In the genomic region with DNA sequence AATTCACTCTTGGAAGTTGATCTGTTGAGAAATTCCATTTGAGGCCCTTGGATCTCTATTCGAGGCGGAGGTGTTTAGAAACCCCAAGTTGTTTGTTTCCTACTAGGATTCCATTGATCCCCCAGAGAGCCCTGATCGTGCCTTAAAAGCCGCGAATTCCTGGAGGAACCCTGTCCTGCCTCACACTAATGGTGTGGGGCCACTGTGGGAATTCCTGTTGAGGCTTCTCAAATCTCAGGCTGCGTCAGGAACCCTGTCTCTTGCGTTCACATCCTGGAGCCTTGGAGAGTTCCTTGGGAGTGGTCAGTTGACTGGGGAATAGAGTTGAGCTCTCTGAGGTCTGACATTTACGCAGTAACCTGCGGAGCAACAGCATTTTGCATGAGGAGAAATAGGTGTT, we compare ENCODE assay signal across 9 cellular contexts. TPM values are rescaled to one million over a fixed set of nuclear protein-coding genes. Genes with fewer than 3 reads are reported as not detected.
DNase-seq lines count a peak whose midpoint lies in the region; ATAC-seq, FAIRE-seq and TF ChIP-seq lines count a peak whose summit lies in the region.
"Had no signal": no experiment of that assay in that cellular context is flagged by ENCODE, and none has a peak within 500 bp of the region (broad histone marks: within the 10 kb centered on the region; RNA-seq: fewer than 3 reads in every experiment).

No MANE protein-coding gene starts in this region.

- H3K4me1 Mint-ChIP-seq in endodermal cell = peaks cover 32% of the 10 kb centered on the region
- peaks cover 17 to 26% (median 23%) of the 10 kb centered on the region in 3 donors for H3K4me1 Mint-ChIP-seq in naive B cell

- peak overlapping the region; percentile 97 for H3K4me2 ChIP-seq in A549
- H3K4me2 ChIP-seq in IMR-90 (ENCODE audit: low read depth, low read length) = peak overlapping the region; percentile 19; the same call in 1 of the 2 replicates

- no peak overlapping the region for H3K14ac ChIP-seq in IMR-90 (replicated peaks; ENCODE audit: low read depth, low read length)

- BruUV-seq in IMR-90 (replicated peaks; lab: Mats Ljungman, UMichigan) = no TSS peak

- H4K91ac ChIP-seq in IMR-90 (ENCODE audit: insufficient read depth, low read depth, low read length) = no peak overlapping the region

- H3K27ac ChIP-seq in A549 (no peak overlapping the region), IMR-90 (ENCODE audit: insufficient read depth, low read length) (no peak overlapping the region), endodermal cell (ENCODE audit: low read depth, low read length) (no peak overlapping the region)

- ATAC-seq in A549 (no peak), IMR-90 (ENCODE audit: low read depth) (no peak), naive B cell (ENCODE audit: low read depth in 2 of 2) (no peak), HG03095 (IDR thresholded peaks at IDR 0.05; ENCODE audit: unreplicated experiment) (no peak)

- H3K36me3 Mint-ChIP-seq in endodermal cell (ENCODE audit: low read depth) (no peaks in the 10 kb centered on the region), naive B cell (peaks cover 0 to 8% of the 10 kb centered on the region in 2 donors)

- no peak overlapping the region for H3K56ac ChIP-seq in IMR-90 (ENCODE audit: extremely low read depth, insufficient read depth, low read length)

- TF ChIP-seq CTCF in A549 (IDR thresholded peaks at IDR 0.05) (no peak), IMR-90 (conservative IDR thresholded peaks at IDR 0.05; ENCODE audit: low read depth, low read length) (no peak), endodermal cell (conservative IDR thresholded peaks at IDR 0.05) (no peak)

- TF ChIP-seq POLR2A in A549 (IDR thresholded peaks at IDR 0.05; ENCODE audit: low read length) (no peak), IMR-90 (IDR thresholded peaks at IDR 0.05; ENCODE audit: low read depth, low read length) (no peak)

- H2AK9ac ChIP-seq in IMR-90 (replicated peaks; ENCODE audit: low read depth, low read length, poor library complexity) = no peak overlapping the region

- peak overlapping the region; percentile 38 for H2AFZ ChIP-seq in IMR-90 (replicated peaks; ENCODE audit: low read length, poor library complexity)

- H2BK120ac ChIP-seq in IMR-90 (ENCODE audit: low read depth, low read length) = no peak overlapping the region

- H4K5ac ChIP-seq in IMR-90 (ENCODE audit: low read depth, low read length) = no peak overlapping the region

- H2AK5ac ChIP-seq in IMR-90 (ENCODE audit: low read depth, low read length) = no peak overlapping the region

- H3K9ac ChIP-seq in IMR-90 (ENCODE audit: low read depth, low read length) = no peak overlapping the region
- H3K9ac ChIP-seq in endodermal cell (ENCODE audit: extremely low read depth, low read length, poor library complexity, severe bottlenecking) = no peak overlapping the region

- H3K9me3 Mint-ChIP-seq in endodermal cell (no peaks in the 10 kb centered on the region), naive B cell (peaks cover 0 to 7% (median 0%) of the 10 kb centered on the region in 7 donors)

- H3K27me3 Mint-ChIP-seq in endodermal cell (ENCODE audit: insufficient read depth) = peaks cover 57% of the 10 kb centered on the region
- H3K27me3 Mint-ChIP-seq in naive B cell = peaks cover 44 to 62% (median 52%) of the 10 kb centered on the region in 3 donors

- H4K8ac ChIP-seq in IMR-90 (ENCODE audit: low read depth in 2 of 2, low read length in 2 of 2) = no peak overlapping the region

- H3K18ac ChIP-seq in IMR-90 (ENCODE audit: low read depth, low read length) = no peak overlapping the region

- H3K36me3 ChIP-seq in IMR-90 (ENCODE audit: control insufficient read depth, insufficient read depth, low read length) = no peaks in the 10 kb centered on the region
- H3K36me3 ChIP-seq in endodermal cell (ENCODE audit: control insufficient read depth, insufficient read depth, low read length) = no peaks in the 10 kb centered on the region

- no peaks in the 10 kb centered on the region for H3K9me3 ChIP-seq in A549
- no peaks in the 10 kb centered on the region for H3K9me3 ChIP-seq in IMR-90 (ENCODE audit: control insufficient read depth, insufficient read depth, low read length)
- no peaks in the 10 kb centered on the region for H3K9me3 ChIP-seq in endodermal cell (ENCODE audit: control insufficient read depth, low read length)

- no peaks in the 10 kb centered on the region for H3K9me1 ChIP-seq in IMR-90 (ENCODE audit: insufficient read depth, low read length)

- intact Hi-C loops in IMR-90 (cut with micrococcal nuclease) = no loop called here

- H2BK15ac ChIP-seq in IMR-90 (ENCODE audit: low read depth, low read length) = no peak overlapping the region

- no peak for TF ChIP-seq EP300 in A549 (IDR thresholded peaks at IDR 0.05)

- no peak overlapping the region for H2BK5ac ChIP-seq in IMR-90 (ENCODE audit: low read depth, low read length, poor library complexity, severe bottlenecking)

- no peak overlapping the region for H2BK20ac ChIP-seq in IMR-90 (ENCODE audit: low read depth, low read length)

- dilution Hi-C loops in IMR-90 (cut with HindIII; ENCODE audit: low sequenced_read_pairs, unreplicated experiment) = no loop called here

- H3K4me3 Mint-ChIP-seq in endodermal cell = peak overlapping the region; percentile 85
- peak overlapping the region in 7 of 8 donors; percentile 21 to 96 (median 91) for H3K4me3 Mint-ChIP-seq in naive B cell

- no peak overlapping the region for H3K4ac ChIP-seq in IMR-90 (ENCODE audit: low read depth, low read length)

- H3K27me3 ChIP-seq in IMR-90 (ENCODE audit: control insufficient read depth, insufficient read depth, low read length) (no peaks in the 10 kb centered on the region; the same call in none of the 2 replicates), endodermal cell (ENCODE audit: control insufficient read depth, insufficient read depth, low read length, poor library complexity, severe bottlenecking) (no peaks in the 10 kb centered on the region)

- in situ Hi-C loops in IMR-90 (cut with MboI; ENCODE audit: low sequenced_read_pairs) = no loop called here

- POLR2A ChIA-PET in A549 (lab: Yijun Ruan, JAX) (interaction anchor here (1.5 kb wide), 1 partner anchor 35 kb away, joined by 4 read pairs; a partner anchor contains a TSS), IMR-90 (lab: Charles Lee; ENCODE audit: unreplicated experiment) (no interaction called here)

- no peaks in the 10 kb centered on the region for H4K20me1 ChIP-seq in IMR-90 (ENCODE audit: insufficient read depth, low read length)

- H3K23ac ChIP-seq in IMR-90 (ENCODE audit: low read depth, low read length) = no peak overlapping the region

- H3K4me3 ChIP-seq in A549 = no peak overlapping the region
- no peak overlapping the region for H3K4me3 ChIP-seq in IMR-90 (ENCODE audit: insufficient read depth, low read depth, low read length)
- peak overlapping the region; percentile 91 for H3K4me3 ChIP-seq in endodermal cell (ENCODE audit: low read length)

- H3K4me1 ChIP-seq in A549 (peaks cover 11% of the 10 kb centered on the region; the same call in 2 of the 3 replicates), IMR-90 (ENCODE audit: control insufficient read depth, insufficient read depth, low read length) (no peaks in the 10 kb centered on the region; the same call in 1 of the 2 replicates), endodermal cell (ENCODE audit: control insufficient read depth, insufficient read depth, low read length) (peaks cover 3% of the 10 kb centered on the region)

- FAIRE-seq in A549 (lab: Jason Lieb, UNC) = no peak
- FAIRE-seq: colon had no signal

- 65% methylated on average over 9 of the region's 9 CpGs for WGBS in A549 (ENCODE audit: missing lambda C conversion rate)
- 25% methylated on average over 2 of the region's 9 CpGs; no CpG with 5 or more reads in 1 of the 2 experiments for WGBS in IMR-90 (ENCODE audit: extremely low coverage in 2 of 2, insufficient read length in 1 of 2), 2 experiments
- WGBS in endodermal cell (ENCODE audit: insufficient coverage in 1 of 2, insufficient read length in 1 of 2), 2 experiments = 4 to 6% methylated on average over 7 to 9 of the region's 9 CpGs

- H3K79me1 ChIP-seq in IMR-90 (ENCODE audit: low read depth in 1 of 2, low read length in 2 of 2) = no peaks in the 10 kb centered on the region

- DNase-seq in A549 (ENCODE audit: low read depth in 1 of 2, low spot score in 1 of 2) (no peak), IMR-90 (peak; percentile 32), endodermal cell (peak; percentile 93), naive B cell (no peak), HuH-7.5 (ENCODE audit: low spot score) (no peak), NCI-H2171 treated with DMSO at 0.1 percent for 48 hours (lab: John Stamatoyannopoulos, UW) (no peak), SK-N-DZ (ENCODE audit: low spot score) (no peak)

- TF ChIP-seq RAD21 in A549 (conservative IDR thresholded peaks at IDR 0.05 in 1 of 2, IDR thresholded peaks at IDR 0.05 in 1 of 2) (no peak), IMR-90 (IDR thresholded peaks at IDR 0.05; ENCODE audit: low read length) (no peak)

- H3K27ac Mint-ChIP-seq in endodermal cell (peak overlapping the region; percentile 0), naive B cell (peak overlapping the region in 1 of 6 donors; percentile 83)

- CTCF ChIA-PET in A549 (lab: Yijun Ruan, JAX) (interaction anchor here (1.0 to 5.0 kb wide), 4 partner anchors 35 to 93 kb away, joined by 4 to 23 read pairs (median 6); a partner anchor contains a TSS), IMR-90 (lab: Yijun Ruan, JAX) (interaction anchor here (0.6 kb wide), 1 partner anchor 749 kb away, joined by 4 read pairs; no protein-coding TSS in a partner anchor)

RNA-seq across cellular contexts. Expression of a gene that starts 1.2 kb away (rescaled TPM):
- 5.2 and 6.1 TPM in 2 replicates for polyA plus RNA-seq in A549 (2011; rRNA removed)
- 0.89 and 0.92 TPM in 2 replicates for polyA plus RNA-seq in A549 (2012; cell fraction: cytosol; rRNA removed)
- 1.8 TPM in 2 replicates for polyA plus RNA-seq in A549 (2012; cell fraction: nucleus; rRNA removed)
- 1.6 to 1.9 TPM (median 1.6 TPM) in 3 replicates for polyA plus RNA-seq in A549 (2017; fragmentation: RNase III; extraction: RNeasy Plus Mini Kit Qiagen cat#74134 plus additional on column Dnase treatment)
- 2.2 and 5.1 TPM in 2 replicates for polyA minus RNA-seq in A549 (2011; rRNA and poly(A)+ RNA removed)
- total RNA-seq in IMR-90 (2012; rRNA removed) = 0.72 and 1.7 TPM in 2 replicates
- 0.50 and 0.86 TPM in 2 replicates for polyA plus RNA-seq in IMR-90 (2012; rRNA removed)
- polyA plus RNA-seq in IMR-90 (2012; cell fraction: cytosol; rRNA removed) = 0.13 and 0.74 TPM in 2 replicates
- polyA plus RNA-seq in IMR-90 (2012; cell fraction: nucleus; rRNA removed; ENCODE audit: low replicate concordance) = 1.3 and 2.8 TPM in 2 replicates
- total RNA-seq in endodermal cell = 1 to 10 TPM; 4.9 to 6.6 TPM
- polyA plus RNA-seq in endodermal cell (2013, experiment 1 of 2) = 4.1 TPM
- 3.3 TPM for polyA plus RNA-seq in endodermal cell (2013, experiment 2 of 2)
- polyA plus RNA-seq in naive B cell (ENCODE audit: low read depth in 6 of 6) = not detected
- polyA plus RNA-seq in SK-N-DZ (2014; cell fraction: cytosol; rRNA removed) = 0.24 TPM in 1 of 2 replicates, not detected in the other
- 1.2 and 7.0 TPM in 2 replicates for polyA plus RNA-seq in SK-N-DZ (2014; cell fraction: nucleus; rRNA removed)

RNA-seq across cellular contexts. Expression of a gene that starts 34.6 kb away (rescaled TPM):
- polyA plus RNA-seq in A549 (2011; rRNA removed) = 49.2 and 51.9 TPM in 2 replicates
- polyA plus RNA-seq in A549 (2012; cell fraction: cytosol; rRNA removed) = 2.6 and 3.0 TPM in 2 replicates
- 3.4 and 4.9 TPM in 2 replicates for polyA plus RNA-seq in A549 (2012; cell fraction: nucleus; rRNA removed)
- 5.1 to 6.4 TPM (median 6.0 TPM) in 3 replicates for polyA plus RNA-seq in A549 (2017; fragmentation: RNase III; extraction: RNeasy Plus Mini Kit Qiagen cat#74134 plus additional on column Dnase treatment)
- polyA minus RNA-seq in A549 (2011; rRNA and poly(A)+ RNA removed) = 23.6 and 23.8 TPM in 2 replicates
- total RNA-seq in IMR-90 (2012; rRNA removed) = 3.9 and 4.2 TPM in 2 replicates
- 1.7 and 1.8 TPM in 2 replicates for polyA plus RNA-seq in IMR-90 (2012; rRNA removed)
- polyA plus RNA-seq in IMR-90 (2012; cell fraction: cytosol; rRNA removed) = 0.45 and 0.51 TPM in 2 replicates
- 0.67 and 4.7 TPM in 2 replicates for polyA plus RNA-seq in IMR-90 (2012; cell fraction: nucleus; rRNA removed; ENCODE audit: low replicate concordance)
- total RNA-seq in endodermal cell = 10 to 100 TPM in 1 of 2 donors, 1 to 10 TPM in 1; 4.0 to 11.0 TPM
- polyA plus RNA-seq in endodermal cell (2013, experiment 1 of 2) = 3.0 TPM
- 1.8 TPM for polyA plus RNA-seq in endodermal cell (2013, experiment 2 of 2)
- polyA plus RNA-seq in naive B cell (ENCODE audit: low read depth in 6 of 6) = not detected
- 0.34 and 1.5 TPM in 2 replicates for polyA plus RNA-seq in SK-N-DZ (2014; cell fraction: cytosol; rRNA removed)
- 0.43 and 0.72 TPM in 2 replicates for polyA plus RNA-seq in SK-N-DZ (2014; cell fraction: nucleus; rRNA removed)

Comparison
In these comparisons a context has a peak if more than half of its experiments do, and no peak if none do; other contexts are left out.
1. DNase-seq: peak in IMR-90 (single experiment) and endodermal cell (single experiment); none in A549 (0 of 2), naive B cell (single experiment), HuH-7.5 (single experiment), NCI-H2171 treated with DMSO at 0.1 percent for 48 hours (single experiment) and SK-N-DZ (single experiment).